ENCODE assay signal across 18 cellular contexts in the genomic region with DNA sequence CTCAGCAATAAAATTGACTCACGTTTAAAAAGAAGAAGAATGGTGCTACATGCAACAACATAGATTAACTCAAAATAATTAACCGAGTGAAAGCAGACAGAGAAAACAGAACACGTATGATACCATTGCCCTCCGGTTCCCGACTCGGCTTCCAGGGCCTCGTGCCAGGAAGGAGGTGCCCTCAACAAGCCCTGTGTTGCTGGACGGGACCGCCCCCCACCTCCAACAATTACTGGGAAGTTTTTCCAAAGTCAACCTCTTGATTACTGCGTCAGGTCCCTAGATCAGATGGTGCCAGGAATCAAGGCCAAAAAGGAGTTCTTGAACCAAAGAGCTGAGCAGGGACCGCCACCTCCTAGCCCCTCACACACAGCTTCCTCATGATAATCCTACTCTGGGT. TPM values are rescaled to one million over a fixed set of nuclear protein-coding genes. Genes with fewer than 3 reads are reported as not detected.
A peak's percentile ranks its signal among the peaks of the same experiment; 100 is the strongest.
DNase-seq lines count a peak whose midpoint lies in the region; ATAC-seq, FAIRE-seq and TF ChIP-seq lines count a peak whose summit lies in the region.
"Had no signal": no experiment of that assay in that cellular context is flagged by ENCODE, and none has a peak within 500 bp of the region (broad histone marks: within the 10 kb centered on the region; RNA-seq: fewer than 3 reads in every experiment).

No MANE protein-coding gene starts in this region.

- H3K9me1 ChIP-seq in keratinocyte (ENCODE audit: control insufficient read depth, extremely low read depth, insufficient read depth, low read length) = no peaks in the 10 kb centered on the region

- H3K9me3 ChIP-seq in keratinocyte (ENCODE audit: control insufficient read depth, low read depth, low read length) = no peaks in the 10 kb centered on the region
- H3K9me3 ChIP-seq in colonic mucosa = no peaks in the 10 kb centered on the region

- H3K27me3 ChIP-seq in keratinocyte (ENCODE audit: control insufficient read depth, extremely low read depth, insufficient read depth, low read length) (peaks cover 4% of the 10 kb centered on the region), colonic mucosa (no peaks in the 10 kb centered on the region)

- peak overlapping the region; percentile 33 for H3K4me2 ChIP-seq in keratinocyte (ENCODE audit: control insufficient read depth, extremely low read depth, insufficient read depth, low read depth, low read length)
- H3K4me2 ChIP-seq: GM23338 had no signal

- ATAC-seq in left cardiac atrium (no peak), Right ventricle myocardium superior (ENCODE audit: poor library complexity) (no peak), GM19395 (IDR thresholded peaks at IDR 0.05; ENCODE audit: unreplicated experiment) (no peak)
- ATAC-seq: GM23338 had no signal

- H3K4me3 ChIP-seq in keratinocyte (ENCODE audit: control insufficient read depth in 2 of 3, extremely low read depth in 1 of 3, insufficient read depth in 2 of 3, low read depth in 1 of 3, low read length in 3 of 3) (no peak overlapping the region), colonic mucosa (no peak overlapping the region)
- H3K4me3 ChIP-seq: GM23338 had no signal

- H3K4me1 ChIP-seq in keratinocyte (ENCODE audit: control insufficient read depth, extremely low read depth, insufficient read depth, low read length) (peaks cover 20% of the 10 kb centered on the region), colonic mucosa (no peaks in the 10 kb centered on the region)

- H2AFZ ChIP-seq in keratinocyte (ENCODE audit: control insufficient read depth, low read length) = no peak overlapping the region
- H2AFZ ChIP-seq: GM23338 had no signal

- H3K36me3 ChIP-seq in keratinocyte (ENCODE audit: control insufficient read depth in 2 of 2, extremely low read depth in 1 of 2, insufficient read depth in 2 of 2, low read length in 2 of 2) = no peaks in the 10 kb centered on the region
- H3K36me3 ChIP-seq in colonic mucosa = no peaks in the 10 kb centered on the region

- no peak for TF ChIP-seq CTCF in keratinocyte (optimal IDR thresholded peaks at IDR 0.05 in 1 of 3, IDR thresholded peaks at IDR 0.05 in 1 of 3, conservative IDR thresholded peaks at IDR 0.05 in 1 of 3; ENCODE audit: extremely low read depth in 1 of 3, insufficient read depth in 2 of 3, low read length in 3 of 3)
- no peak for TF ChIP-seq CTCF in colonic mucosa (IDR thresholded peaks at IDR 0.05)

- intact Hi-C loops in left cardiac atrium (cut with DNase I) (no loop called here), Right ventricle myocardium superior (cut with DNase I) (no loop called here), colonic mucosa (cut with DNase I) (no loop called here)

- dilution Hi-C loops in keratinocyte (cut with MboI; ENCODE audit: extremely low pct_ligation_motif_present, low sequenced_read_pairs) = no loop called here

- no peaks in the 10 kb centered on the region for H3K79me2 ChIP-seq in keratinocyte (ENCODE audit: control insufficient read depth, insufficient read depth, low read length)

- H3K9ac ChIP-seq in keratinocyte (ENCODE audit: control insufficient read depth, extremely low read depth, insufficient read depth, low read length) = no peak overlapping the region
- H3K9ac ChIP-seq in colonic mucosa (ENCODE audit: low read depth in 2 of 2, low read length in 2 of 2) = no peak overlapping the region

- DNase-seq in left cardiac atrium (peak; percentile 75), Right ventricle myocardium superior (no peak), RPMI7951 (ENCODE audit: low read depth) (peak; percentile 20), keratinocyte (ENCODE audit: low read depth, low spot score) (no peak), retina (no peak), colonic mucosa (no peak)
- DNase-seq: ACHN; C1 segment of cervical spinal cord; Calu3; CD4-positive, alpha-beta T cell; DMS153; DMS79 treated with DMSO at 0.1 percent for 48 hours; H9 had no signal

- H3K27ac ChIP-seq in keratinocyte (ENCODE audit: control insufficient read depth, insufficient read depth, low read length) (no peak overlapping the region), colonic mucosa (no peak overlapping the region)

- H4K20me1 ChIP-seq in keratinocyte (ENCODE audit: control insufficient read depth, extremely low read depth, insufficient read depth, low read length) = no peaks in the 10 kb centered on the region

- no peak for FAIRE-seq in keratinocyte (lab: Jason Lieb, UNC)
- FAIRE-seq: G401.6, GM12891 had no signal

RNA-seq across cellular contexts. Expression of a gene that starts 20.4 kb away (rescaled TPM):
- under 1 TPM; 0.21 to 0.32 TPM for total RNA-seq in left cardiac atrium
- total RNA-seq in Right ventricle myocardium superior = not detected
- total RNA-seq in RPMI7951 (2014; rRNA removed; shearing (Covaris generic)) = 0.12 and 0.59 TPM in 2 replicates
- 0.16 to 0.46 TPM (median 0.31 TPM) in 3 replicates for polyA plus RNA-seq in keratinocyte
- 0.56 TPM for polyA plus RNA-seq in keratinocyte (2011; ENCODE audit: low read depth)
- polyA plus RNA-seq in keratinocyte (2011; cell fraction: cytosol; rRNA removed) = 0.05 and 0.27 TPM in 2 replicates
- polyA plus RNA-seq in keratinocyte (2011; cell fraction: nucleus; rRNA removed) = 0.66 and 0.73 TPM in 2 replicates
- 0.63 and 1.1 TPM in 2 replicates for polyA plus RNA-seq in keratinocyte (2012; ENCODE audit: low replicate concordance)
- polyA minus RNA-seq in keratinocyte = 0.36 to 0.99 TPM (median 0.39 TPM) in 3 replicates
- not detected for polyA minus RNA-seq in keratinocyte (2011; cell fraction: cytosol; rRNA and poly(A)+ RNA removed)
- 0.42 and 1.7 TPM in 2 replicates for polyA minus RNA-seq in keratinocyte (2011; cell fraction: nucleus; rRNA and poly(A)+ RNA removed)
- total RNA-seq in colonic mucosa = under 1 TPM; 0.05 to 0.19 TPM
- total RNA-seq: HT1080 had no signal

Comparison
In these comparisons a context has a peak if more than half of its experiments do, and no peak if none do; other contexts are left out.
1. DNase-seq: peak in left cardiac atrium (single experiment) and RPMI7951 (single experiment); none in Right ventricle myocardium superior (single experiment), keratinocyte (single experiment), retina (single experiment) and colonic mucosa (single experiment).